9 cellular contexts compared by ENCODE assay signal in genomic region chr12:67358686-67359374, GRCh38.
A peak's percentile ranks its signal among the peaks of the same experiment; 100 is the strongest.
DNase-seq lines count a peak whose midpoint lies in the region; ATAC-seq and TF ChIP-seq lines count a peak whose summit lies in the region.
"Had no signal": no experiment of that assay in that cellular context is flagged by ENCODE, and none has a peak within 500 bp of the region (broad histone marks: within the 10 kb centered on the region; RNA-seq: fewer than 3 reads in every experiment).

No MANE protein-coding gene starts in this region.

- BruUV-seq in PC-9 (replicated peaks; lab: Mats Ljungman, UMichigan): no TSS peak

- H2AFZ ChIP-seq in PC-9: no peak overlapping the region

- TF ChIP-seq CTCF in AG09309 (IDR thresholded peaks at IDR 0.05; ENCODE audit: control insufficient read depth, insufficient read depth, low read depth, low read length, missing control alignments): no peak
- no peak for TF ChIP-seq CTCF in PC-9 (conservative IDR thresholded peaks at IDR 0.05)
- TF ChIP-seq CTCF in heart left ventricle (IDR thresholded peaks at IDR 0.05): no peak

- no peaks in the 10 kb centered on the region; the same call in 1 of the 2 replicates for H3F3A ChIP-seq in PC-9 (ENCODE audit: insufficient read depth, low read depth)

- peak overlapping the region; percentile 21 for H3K4me2 ChIP-seq in PC-9

- H3K4me3 ChIP-seq in AG09309 (ENCODE audit: control insufficient read depth, low read depth, low read length) (no peak overlapping the region), PC-9 (no peak overlapping the region), heart left ventricle (no peak overlapping the region)

- no peak for TF ChIP-seq POLR2A in heart left ventricle (IDR thresholded peaks at IDR 0.05)

- peak; percentile 82 for ATAC-seq in HG02610 (IDR thresholded peaks at IDR 0.05; ENCODE audit: unreplicated experiment)
- ATAC-seq in heart left ventricle: peak in 3 of 4 donors; percentile 74 to 87 (median 81)
- no peak for ATAC-seq in HG03442 (IDR thresholded peaks at IDR 0.05; ENCODE audit: unreplicated experiment)

- WGBS in heart left ventricle, 4 donors: 59 to 69% (median 63%) methylated on average over 4 of the region's 4 CpGs

- H3K4me1 ChIP-seq in PC-9 (replicated peaks; ENCODE audit: insufficient read depth) (peaks cover 31% of the 10 kb centered on the region), heart left ventricle (peaks cover 0 to 56% (median 31%) of the 10 kb centered on the region in 12 donors)

- no peaks in the 10 kb centered on the region for H3K9me2 ChIP-seq in PC-9 (ENCODE audit: insufficient read depth)

- no peaks in the 10 kb centered on the region for H3K36me3 ChIP-seq in PC-9 (ENCODE audit: low read depth)
- no peaks in the 10 kb centered on the region for H3K36me3 ChIP-seq in heart left ventricle

- H3K27me3 ChIP-seq in PC-9 (ENCODE audit: insufficient read depth, low read depth) (no peaks in the 10 kb centered on the region), heart left ventricle (no peaks in the 10 kb centered on the region)

- H3K79me2 ChIP-seq in PC-9 (ENCODE audit: low read depth): no peaks in the 10 kb centered on the region

- H3K9me3 ChIP-seq in PC-9 (ENCODE audit: insufficient read depth, low read depth) (peaks cover 3% of the 10 kb centered on the region; the same call in 1 of the 2 replicates), heart left ventricle (no peaks in the 10 kb centered on the region)

- DNase-seq in AG09309 (ENCODE audit: low read depth) (peak; percentile 95), PC-9 (peak in 1 of 2 experiments; percentile 80), heart left ventricle (peak in 3 of 5 donors; percentile 27 to 38 (median 28)), NCI-H748 treated with DMSO at 0.1 percent for 48 hours (lab: John Stamatoyannopoulos, UW) (no peak), occipital lobe (lab: John Stamatoyannopoulos, UW) (no peak), medulla oblongata (ENCODE audit: extremely low spot score) (no peak)

- H3K27ac ChIP-seq in PC-9: 0 out of 2 replicates have a peak overlapping the region, but pooled peaks have one; percentile 18
- peak overlapping the region in 5 of 12 donors; percentile 1 to 45 (median 42) for H3K27ac ChIP-seq in heart left ventricle
- H3K27ac ChIP-seq: epithelial cell of prostate had no signal

- no peaks in the 10 kb centered on the region for H4K20me1 ChIP-seq in PC-9 (ENCODE audit: insufficient read depth)

- POLR2A ChIA-PET in PC-9 (lab: Charles Lee; ENCODE audit: unreplicated experiment): interaction anchor here (0.6 to 1.4 kb wide), 2 partner anchors 72 to 582 kb away, joined by 3 to 6 read pairs; no protein-coding TSS in a partner anchor

- intact Hi-C loops in PC-9 (cut with micrococcal nuclease; ENCODE audit: unreplicated experiment) (loop anchor here (5.0 kb wide), 1 partner anchor 958 kb away; no protein-coding TSS in a partner anchor), heart left ventricle (cut with DNase I) (loop anchor here in 8 of 10 donors (5.0 to 10.0 kb wide), 11 partner anchors 53 to 958 kb away; partner anchors contain the start of gene DYRK2 (in 2 of the 8))

- CTCF ChIA-PET in PC-9 (lab: Charles Lee): interaction anchor here (0.6 to 0.7 kb wide), 2 partner anchors 17 to 25 kb away, joined by 3 read pairs; no protein-coding TSS in a partner anchor

Comparison
In these comparisons a context has a peak if more than half of its experiments do, and no peak if none do; other contexts are left out.
1. DNase-seq: peak in AG09309 (single experiment) and heart left ventricle (3 of 5); none in NCI-H748 treated with DMSO at 0.1 percent for 48 hours (single experiment), occipital lobe (single experiment) and medulla oblongata (single experiment).